1 cellular context compared by ENCODE assay signal in genomic region chr20:17534077-17534476, GRCh38.
TF ChIP-seq lines count a peak whose summit lies in the region.

No MANE protein-coding gene starts in this region.

TF ChIP-seq in endothelial cell of umbilical vein, 7 proteins besides CTCF, POLR2A, EP300 and RAD21:
- TF ChIP-seq POLR2AphosphoS5 (IDR thresholded peaks at IDR 0.05; ENCODE audit: insufficient read depth, low read depth, low read length), result no peak
- no peak for TF ChIP-seq MAX (IDR thresholded peaks at IDR 0.05; ENCODE audit: insufficient read depth, insufficient read length)
- no peak for TF ChIP-seq JUN (IDR thresholded peaks at IDR 0.05; ENCODE audit: borderline replicate concordance, insufficient read depth, insufficient read length, low read depth)
- no peak for TF ChIP-seq MYC (IDR thresholded peaks at IDR 0.05; ENCODE audit: low read depth, low read length)
- TF ChIP-seq FOS (IDR thresholded peaks at IDR 0.05; ENCODE audit: borderline replicate concordance, insufficient read depth, low read length), result no peak
- no peak for TF ChIP-seq GATA2 (IDR thresholded peaks at IDR 0.05; ENCODE audit: insufficient read depth, insufficient read length, low read depth, low read length)
- no peak for TF ChIP-seq EZH2 (IDR thresholded peaks at IDR 0.05; ENCODE audit: borderline replicate concordance, low read depth, low read length, severe bottlenecking)
